8 cellular contexts compared by ENCODE assay signal in genomic region chrX:103253608-103254007, GRCh38. TPM values are rescaled to one million over a fixed set of nuclear protein-coding genes. Genes with fewer than 3 reads are reported as not detected.
DNase-seq lines count a peak whose midpoint lies in the region; ATAC-seq, FAIRE-seq and TF ChIP-seq lines count a peak whose summit lies in the region.

No MANE protein-coding gene starts in this region.

- H3K4me2 ChIP-seq in SK-N-SH = peak overlapping the region; percentile 83
- H3K4me2 ChIP-seq in K562 (ENCODE audit: insufficient read depth, low read length) = peak overlapping the region; percentile 95

- no peaks in the 10 kb centered on the region for H3K9me2 ChIP-seq in SK-N-SH

- CTCF ChIA-PET in SK-N-SH (lab: Yijun Ruan, JAX) = interaction anchor here (0.5 to 2.2 kb wide), 2 partner anchors 42 to 464 kb away, joined by 3 to 16 read pairs; no protein-coding TSS in a partner anchor
- CTCF ChIA-PET in K562 (lab: Yijun Ruan, JAX; ENCODE audit: low intra/inter-chr PET ratio) = no interaction called here

- peaks cover 4 to 12% of the 10 kb centered on the region in 2 experiments for H3K36me3 ChIP-seq in SK-N-SH (replicated peaks in 1 of 2; ENCODE audit: control insufficient read depth in 1 of 2, insufficient read depth in 2 of 2, low read length in 1 of 2)
- H3K36me3 ChIP-seq in K562 (ENCODE audit: control insufficient read depth, insufficient read depth, low read length) = peaks cover 13% of the 10 kb centered on the region; the same call in 2 of the 3 replicates
- no peaks in the 10 kb centered on the region for H3K36me3 ChIP-seq in thyroid gland

- peak overlapping the region; percentile 74 to 75 for H3K4me3 ChIP-seq in SK-N-SH (ENCODE audit: low read depth in 2 of 2, low read length in 1 of 2)
- H3K4me3 ChIP-seq in K562 = peak overlapping the region; percentile 60
- peak overlapping the region in 2 of 3 donors; percentile 10 to 39 for H3K4me3 ChIP-seq in thyroid gland (replicated peaks in 1 of 3)

- no peaks in the 10 kb centered on the region for H3K27me3 ChIP-seq in SK-N-SH (ENCODE audit: insufficient read depth)
- H3K27me3 ChIP-seq in K562 (ENCODE audit: control insufficient read depth in 2 of 2, insufficient read depth in 2 of 2, low read length in 2 of 2) = no peaks in the 10 kb centered on the region
- no peaks in the 10 kb centered on the region for H3K27me3 ChIP-seq in thyroid gland

- H3K9me3 ChIP-seq in SK-N-SH (no peaks in the 10 kb centered on the region), K562 (replicated peaks; ENCODE audit: control insufficient read depth, insufficient read depth, low read depth, low read length) (no peaks in the 10 kb centered on the region), thyroid gland (no peaks in the 10 kb centered on the region)

- TF ChIP-seq RAD21 in SK-N-SH (IDR thresholded peaks at IDR 0.05; ENCODE audit: low read length) = no peak
- TF ChIP-seq RAD21 in K562 (CRISPR knock-in tag; conservative IDR thresholded peaks at IDR 0.05 in 1 of 2, IDR thresholded peaks at IDR 0.05 in 1 of 2) = 0 out of 4 replicates have a peak, but pooled peaks of 1 of the 2 experiments have one; percentile 4

- FAIRE-seq in K562 (lab: Jason Lieb, UNC) (peak; percentile 51), HTR-8/SVneo (lab: Jason Lieb, UNC) (no peak)

- in situ Hi-C loops in K562 (cut with MboI) = no loop called here

- H2AFZ ChIP-seq in SK-N-SH (ENCODE audit: low read depth) (peak overlapping the region; percentile 97), K562 (ENCODE audit: low read depth, low read length) (no peak overlapping the region)

- H3K9ac ChIP-seq in SK-N-SH = peak overlapping the region; percentile 77; the same call in 1 of the 2 replicates
- peak overlapping the region in 1 of 2 experiments; percentile 55; a peak in 2 of 4 replicates for H3K9ac ChIP-seq in K562 (ENCODE audit: insufficient read depth in 1 of 2, low read depth in 2 of 2, low read length in 2 of 2)

- H3F3A ChIP-seq in SK-N-SH (replicated peaks; ENCODE audit: insufficient read depth) = no peaks in the 10 kb centered on the region

- peak overlapping the region; percentile 78 to 87; a peak in 3 of 4 replicates for H3K27ac ChIP-seq in SK-N-SH (ENCODE audit: low read depth in 2 of 2, low read length in 1 of 2)
- no peak overlapping the region; the same call in 1 of the 3 replicates for H3K27ac ChIP-seq in K562 (ENCODE audit: extremely low read depth, low read depth, low read length)
- H3K27ac ChIP-seq in thyroid gland = peak overlapping the region; percentile 55 to 88 (median 80)

- ATAC-seq in SK-N-SH treated with all-trans-retinoic acid at 6 μM for 48 hours (no peak), K562 (peak; percentile 65), left colon (peak; percentile 13), HG02885 (IDR thresholded peaks at IDR 0.05; ENCODE audit: poor library complexity, unreplicated experiment) (no peak)

- no peak for TF ChIP-seq POLR2A in K562 (conservative IDR thresholded peaks at IDR 0.05)
- no peak for TF ChIP-seq POLR2A in thyroid gland (IDR thresholded peaks at IDR 0.05)

- H3K79me2 ChIP-seq in SK-N-SH (ENCODE audit: insufficient read depth) (peaks cover 22% of the 10 kb centered on the region), K562 (ENCODE audit: control insufficient read depth, insufficient read depth, low read length) (peaks cover 30% of the 10 kb centered on the region)

- WGBS in SK-N-SH (ENCODE audit: low lambda C conversion rate) = 51% methylated on average over 8 of the region's 8 CpGs
- 2% methylated on average over 5 of the region's 8 CpGs for WGBS in K562 (ENCODE audit: insufficient coverage, low coverage, missing lambda C conversion rate)
- WGBS in thyroid gland, 2 donors = 23 to 24% methylated on average over 8 of the region's 8 CpGs

- H3K4me1 ChIP-seq in SK-N-SH (ENCODE audit: control insufficient read depth in 1 of 2, insufficient read depth in 2 of 2, low read depth in 1 of 2, low read length in 1 of 2) (peaks cover 0 to 3% of the 10 kb centered on the region in 2 experiments; a peak in 2 of 4 replicates), K562 (replicated peaks in 1 of 2; ENCODE audit: control insufficient read depth in 2 of 2, insufficient read depth in 2 of 2, low read length in 2 of 2) (peaks cover 6 to 43% of the 10 kb centered on the region in 2 experiments; a peak in 4 of 5 replicates), thyroid gland (no peaks in the 10 kb centered on the region)

- TF ChIP-seq CTCF in SK-N-SH (IDR thresholded peaks at IDR 0.05) = no peak
- TF ChIP-seq CTCF in K562 (IDR thresholded peaks at IDR 0.05 in 2 of 3, conservative IDR thresholded peaks at IDR 0.05 in 1 of 3; ENCODE audit: insufficient read depth in 2 of 3, low read depth in 1 of 3, low read length in 3 of 3) = no peak
- no peak for TF ChIP-seq CTCF in thyroid gland (IDR thresholded peaks at IDR 0.05)

- POLR2A ChIA-PET in SK-N-SH (lab: Yijun Ruan, JAX) = interaction anchor here (0.7 to 2.1 kb wide), 2 partner anchors 25 to 77 kb away, joined by 3 to 14 read pairs; partner anchors contain the start of gene TCEAL7
- POLR2A ChIA-PET in K562 (lab: Yijun Ruan, JAX) = interaction anchor here (1.0 kb wide), 1 partner anchor 17 kb away, joined by 3 read pairs; no protein-coding TSS in a partner anchor

- TF ChIP-seq EP300 in SK-N-SH (IDR thresholded peaks at IDR 0.05; ENCODE audit: borderline replicate concordance in 1 of 2, low read depth in 1 of 2, low read length in 1 of 2) (no peak), K562 (IDR thresholded peaks at IDR 0.05; ENCODE audit: low read length) (peak; percentile 42)

- no TSS peak for BruUV-seq in K562 (replicated peaks; lab: Mats Ljungman, UMichigan)

- H3K9me1 ChIP-seq in K562 (ENCODE audit: control insufficient read depth, insufficient read depth, low read length) = no peaks in the 10 kb centered on the region

- no peaks in the 10 kb centered on the region for H4K20me1 ChIP-seq in SK-N-SH (ENCODE audit: insufficient read depth)
- no peaks in the 10 kb centered on the region for H4K20me1 ChIP-seq in K562 (replicated peaks; ENCODE audit: control insufficient read depth, insufficient read depth, low read length)

- DNase-seq in SK-N-SH = no peak
- DNase-seq in K562 (ENCODE audit: extremely low read depth in 1 of 4, low spot score in 3 of 4) = peak; percentile 12 to 78 (median 39)
- no peak for DNase-seq in left colon
- peak in 1 of 2 donors; percentile 3 for DNase-seq in thyroid gland
- no peak for DNase-seq in inferior parietal cortex (ENCODE audit: extremely low spot score)
- no peak for DNase-seq in HTR-8/SVneo (ENCODE audit: insufficient read length, low spot score)

- intact Hi-C loops in K562 (cut with micrococcal nuclease) (loop anchor here (5.0 kb wide), 1 partner anchor 301 kb away; no protein-coding TSS in a partner anchor), left colon (cut with DNase I, micrococcal nuclease) (no loop called here), thyroid gland (cut with DNase I) (no loop called here)

RNA-seq across cellular contexts. Expression of gene TCEAL8, which starts 1.3 kb away (rescaled TPM):
- polyA plus RNA-seq in SK-N-SH (2012; rRNA removed) (36.5 and 43.5 TPM in 2 replicates), K562 (2011; rRNA removed) (61.1 and 66.3 TPM in 2 replicates), K562 (2014; fragmentation: Illumina TruSeq; extraction: Trizol) (94.0 and 110 TPM in 2 replicates), K562 (2014; fragmentation: Nextera tagmentation; extraction: Ambion mirVana) (100 to 1,000 TPM; 153 to 178 TPM), K562 (2014; rRNA removed) (82.4 and 101 TPM in 2 replicates)
- polyA plus RNA-seq in SK-N-SH (2012; cell fraction: cytosol; rRNA removed) = 64.4 and 99.4 TPM in 2 replicates
- 5.3 and 14.1 TPM in 2 replicates for polyA plus RNA-seq in SK-N-SH (2012; cell fraction: nucleus; rRNA removed)
- total RNA-seq in K562 (2011; cell fraction: chromatin; rRNA removed; ENCODE audit: low replicate concordance) = 7.6 and 17.8 TPM in 2 replicates
- total RNA-seq in K562 (2011; cell fraction: nucleolus; rRNA removed) = 4.7 and 5.3 TPM in 2 replicates
- 9.1 and 16.0 TPM in 2 replicates for total RNA-seq in K562 (2011; cell fraction: nucleoplasm; rRNA removed)
- total RNA-seq in K562 (2014; rRNA removed) (63.3 and 82.6 TPM in 2 replicates), K562 (2014; rRNA removed; fragmentation: Illumina TruSeq; extraction: Trizol) (106 and 120 TPM in 2 replicates), K562 (2015; rRNA removed; fragmentation: Illumina TruSeq; extraction: Trizol) (75.7 and 84.5 TPM in 2 replicates), K562 (2021) (47.8 and 49.0 TPM in 2 replicates), left colon (10 to 100 TPM; 29.2 to 36.4 TPM), thyroid gland (100 to 1,000 TPM in 1 of 4 donors, 10 to 100 TPM in 3; 74.5 to 106 (median 83.8) TPM)
- polyA plus RNA-seq in K562 (2011; cell fraction: cytosol; rRNA removed) = 8.5 and 33.0 TPM in 2 replicates
- 5.0 and 15.6 TPM in 2 replicates for polyA plus RNA-seq in K562 (2011; cell fraction: nucleus; rRNA removed)
- 52.8 and 85.4 TPM in 2 replicates for polyA plus RNA-seq in K562 (2012)
- polyA minus RNA-seq in K562 (2011; rRNA and poly(A)+ RNA removed) = 27.1 and 39.1 TPM in 2 replicates
- polyA minus RNA-seq in K562 (2011; cell fraction: cytosol; rRNA and poly(A)+ RNA removed) = 12.5 and 12.8 TPM in 2 replicates
- polyA minus RNA-seq in K562 (2011; cell fraction: nucleus; rRNA and poly(A)+ RNA removed) = 3.6 and 10.7 TPM in 2 replicates

RNA-seq across cellular contexts. Expression of gene TCEAL5, which starts 22.9 kb away (rescaled TPM):
- polyA plus RNA-seq in SK-N-SH (2012; rRNA removed) (0.43 and 0.45 TPM in 2 replicates), K562 (2011; rRNA removed) (not detected in 2 replicates), K562 (2014; fragmentation: Illumina TruSeq; extraction: Trizol) (0.10 TPM in 1 of 2 replicates, not detected in the other), K562 (2014; fragmentation: Nextera tagmentation; extraction: Ambion mirVana) (not detected), K562 (2014; rRNA removed) (0.07 TPM in 1 of 2 replicates, not detected in the other)
- polyA plus RNA-seq in SK-N-SH (2012; cell fraction: cytosol; rRNA removed) = 1.1 and 1.5 TPM in 2 replicates
- 0.10 TPM in 1 of 2 replicates, not detected in the other for polyA plus RNA-seq in SK-N-SH (2012; cell fraction: nucleus; rRNA removed)
- total RNA-seq in K562 (2011; cell fraction: chromatin; rRNA removed; ENCODE audit: low replicate concordance) = not detected in 2 replicates
- total RNA-seq in K562 (2011; cell fraction: nucleolus; rRNA removed) = not detected in 2 replicates
- total RNA-seq in K562 (2011; cell fraction: nucleoplasm; rRNA removed) = not detected in 2 replicates
- total RNA-seq in K562 (2014; rRNA removed) (0.18 and 0.24 TPM in 2 replicates), K562 (2014; rRNA removed; fragmentation: Illumina TruSeq; extraction: Trizol) (not detected in 2 replicates), K562 (2015; rRNA removed; fragmentation: Illumina TruSeq; extraction: Trizol) (not detected in 2 replicates), K562 (2021) (not detected in 2 replicates), left colon (not detected), thyroid gland (1 to 10 TPM in 2 of 4 donors, under 1 TPM in 1, not detected in 1; 0.88 to 2.2 (median 1.0) TPM)
- polyA plus RNA-seq in K562 (2011; cell fraction: cytosol; rRNA removed) = not detected in 2 replicates
- not detected in 2 replicates for polyA plus RNA-seq in K562 (2011; cell fraction: nucleus; rRNA removed)
- polyA plus RNA-seq in K562 (2012) = not detected in 2 replicates
- not detected in 2 replicates for polyA minus RNA-seq in K562 (2011; rRNA and poly(A)+ RNA removed)
- not detected in 2 replicates for polyA minus RNA-seq in K562 (2011; cell fraction: cytosol; rRNA and poly(A)+ RNA removed)
- polyA minus RNA-seq in K562 (2011; cell fraction: nucleus; rRNA and poly(A)+ RNA removed) = not detected in 2 replicates

RNA-seq across cellular contexts. Expression of gene BEX4, which starts 38.7 kb away (rescaled TPM):
- polyA plus RNA-seq in SK-N-SH (2012; rRNA removed) = 84.8 and 95.7 TPM in 2 replicates
- 111 and 151 TPM in 2 replicates for polyA plus RNA-seq in SK-N-SH (2012; cell fraction: cytosol; rRNA removed)
- 17.2 and 35.2 TPM in 2 replicates for polyA plus RNA-seq in SK-N-SH (2012; cell fraction: nucleus; rRNA removed)
- 17.1 and 41.1 TPM in 2 replicates for total RNA-seq in K562 (2011; cell fraction: chromatin; rRNA removed; ENCODE audit: low replicate concordance)
- total RNA-seq in K562 (2011; cell fraction: nucleolus; rRNA removed) = 12.8 and 16.2 TPM in 2 replicates
- total RNA-seq in K562 (2011; cell fraction: nucleoplasm; rRNA removed) = 27.7 and 42.0 TPM in 2 replicates
- 246 and 255 TPM in 2 replicates for total RNA-seq in K562 (2014; rRNA removed)
- 222 and 244 TPM in 2 replicates for total RNA-seq in K562 (2014; rRNA removed; fragmentation: Illumina TruSeq; extraction: Trizol)
- total RNA-seq in K562 (2015; rRNA removed; fragmentation: Illumina TruSeq; extraction: Trizol) = 147 and 154 TPM in 2 replicates
- 135 and 149 TPM in 2 replicates for total RNA-seq in K562 (2021)
- 124 and 133 TPM in 2 replicates for polyA plus RNA-seq in K562 (2011; rRNA removed)
- polyA plus RNA-seq in K562 (2011; cell fraction: cytosol; rRNA removed) = 22.6 and 64.0 TPM in 2 replicates
- 28.3 and 55.7 TPM in 2 replicates for polyA plus RNA-seq in K562 (2011; cell fraction: nucleus; rRNA removed)
- polyA plus RNA-seq in K562 (2012) = 203 and 235 TPM in 2 replicates
- 359 and 399 TPM in 2 replicates for polyA plus RNA-seq in K562 (2014; fragmentation: Illumina TruSeq; extraction: Trizol)
- polyA plus RNA-seq in K562 (2014; fragmentation: Nextera tagmentation; extraction: Ambion mirVana) = 100 to 1,000 TPM in 1 of 2 experiments, 10 to 100 TPM in 1; 74.6 to 104 TPM
- 309 and 343 TPM in 2 replicates for polyA plus RNA-seq in K562 (2014; rRNA removed)
- 36.7 and 45.7 TPM in 2 replicates for polyA minus RNA-seq in K562 (2011; rRNA and poly(A)+ RNA removed)
- polyA minus RNA-seq in K562 (2011; cell fraction: cytosol; rRNA and poly(A)+ RNA removed) = 17.1 and 18.0 TPM in 2 replicates
- polyA minus RNA-seq in K562 (2011; cell fraction: nucleus; rRNA and poly(A)+ RNA removed) = 8.5 and 23.7 TPM in 2 replicates
- total RNA-seq in left colon = 10 to 100 TPM; 12.3 to 16.8 TPM
- total RNA-seq in thyroid gland = 100 to 1,000 TPM in 2 of 4 donors, 10 to 100 TPM in 2; 72.2 to 123 (median 103) TPM

RNA-seq across cellular contexts. Expression of gene BEX2, which starts 57.2 kb away (rescaled TPM):
- polyA plus RNA-seq in SK-N-SH (2012; rRNA removed) (32.4 and 36.9 TPM in 2 replicates), K562 (2011; rRNA removed) (5.4 and 8.5 TPM in 2 replicates), K562 (2014; fragmentation: Illumina TruSeq; extraction: Trizol) (7.7 and 13.3 TPM in 2 replicates), K562 (2014; fragmentation: Nextera tagmentation; extraction: Ambion mirVana) (1 to 10 TPM; 8.3 to 8.9 TPM), K562 (2014; rRNA removed) (13.3 and 18.0 TPM in 2 replicates)
- polyA plus RNA-seq in SK-N-SH (2012; cell fraction: cytosol; rRNA removed) = 38.4 and 53.8 TPM in 2 replicates
- 20.9 and 24.2 TPM in 2 replicates for polyA plus RNA-seq in SK-N-SH (2012; cell fraction: nucleus; rRNA removed)
- total RNA-seq in K562 (2011; cell fraction: chromatin; rRNA removed; ENCODE audit: low replicate concordance) = 4.2 and 8.2 TPM in 2 replicates
- total RNA-seq in K562 (2011; cell fraction: nucleolus; rRNA removed) = 3.8 and 5.3 TPM in 2 replicates
- total RNA-seq in K562 (2011; cell fraction: nucleoplasm; rRNA removed) = 8.6 and 9.6 TPM in 2 replicates
- total RNA-seq in K562 (2014; rRNA removed) (12.0 and 13.1 TPM in 2 replicates), K562 (2014; rRNA removed; fragmentation: Illumina TruSeq; extraction: Trizol) (9.3 and 11.1 TPM in 2 replicates), K562 (2015; rRNA removed; fragmentation: Illumina TruSeq; extraction: Trizol) (5.5 and 6.7 TPM in 2 replicates), K562 (2021) (5.2 and 8.3 TPM in 2 replicates), left colon (1 to 10 TPM; 5.1 to 7.8 TPM), thyroid gland (100 to 1,000 TPM in 2 of 4 donors, 10 to 100 TPM in 2; 91.4 to 113 (median 102) TPM)
- 1.7 and 6.8 TPM in 2 replicates for polyA plus RNA-seq in K562 (2011; cell fraction: cytosol; rRNA removed)
- polyA plus RNA-seq in K562 (2011; cell fraction: nucleus; rRNA removed) = 4.1 and 15.3 TPM in 2 replicates
- polyA plus RNA-seq in K562 (2012) = 10.1 and 92.4 TPM in 2 replicates
- polyA minus RNA-seq in K562 (2011; rRNA and poly(A)+ RNA removed) = 1.9 and 6.6 TPM in 2 replicates
- 0.76 TPM in 1 of 2 replicates, not detected in the other for polyA minus RNA-seq in K562 (2011; cell fraction: cytosol; rRNA and poly(A)+ RNA removed)
- polyA minus RNA-seq in K562 (2011; cell fraction: nucleus; rRNA and poly(A)+ RNA removed) = 1.3 and 3.0 TPM in 2 replicates

Comparison
In these comparisons a context has a peak if more than half of its experiments do, and no peak if none do; other contexts are left out.
1. DNase-seq: peak in K562 (4 of 4); none in SK-N-SH (single experiment), left colon (0 of 2), inferior parietal cortex (single experiment) and HTR-8/SVneo (single experiment).
2. H3K4me3 ChIP-seq: peak in every context shown above with its lines; median percentile 74 in SK-N-SH; 60 in K562; 24 in thyroid gland.
3. ATAC-seq: peak in K562 (single experiment) and left colon (single experiment); none in SK-N-SH treated with all-trans-retinoic acid at 6 μM for 48 hours (single experiment) and HG02885 (single experiment).
4. Of the 27 proteins assayed by ChIP-seq in both K562 and SK-N-SH: peak only in K562: EP300, JUND and POLR2AphosphoS5; only in SK-N-SH: none; in both: none; in neither: 20; mixed calls (peak in some experiments, not most) for 4.